ENCODE assay signal across 20 cellular contexts in genomic region chr1:223620297-223620900, GRCh38. TPM values are rescaled to one million over a fixed set of nuclear protein-coding genes. Genes with fewer than 3 reads are reported as not detected.
DNase-seq lines count a peak whose midpoint lies in the region; ATAC-seq, FAIRE-seq and TF ChIP-seq lines count a peak whose summit lies in the region.
"Had no signal": no experiment of that assay in that cellular context is flagged by ENCODE, and none has a peak within 500 bp of the region (broad histone marks: within the 10 kb centered on the region; RNA-seq: fewer than 3 reads in every experiment).

No MANE protein-coding gene starts in this region.

- no peaks in the 10 kb centered on the region for H3K9me3 ChIP-seq in SK-N-SH
- no peaks in the 10 kb centered on the region for H3K9me3 ChIP-seq in K562 (replicated peaks; ENCODE audit: control insufficient read depth, insufficient read depth, low read depth, low read length)
- H3K9me3 ChIP-seq in right lobe of liver = no peaks in the 10 kb centered on the region
- H3K9me3 ChIP-seq in smooth muscle cell (replicated peaks; ENCODE audit: low read depth) = no peaks in the 10 kb centered on the region
- H3K9me3 ChIP-seq: ovary, suprapubic skin had no signal

- no peaks in the 10 kb centered on the region for H3K4me1 Mint-ChIP-seq in activated T-helper 1 cell treated with anti-CD3 and anti-CD28 coated beads, Interleukin-12 subunit alpha, Interleukin-12 subunit beta, Interleukin-2, Interleukin-4 antibody, amounts not matched to agents 30 ng/mL and 10 ng/mL and 1 ng/mL, durations not matched to agents 14 hours and 24 hours and 36 hours (ENCODE audit: low read depth)
- H3K4me1 Mint-ChIP-seq: CD4-positive, CD25-positive, alpha-beta regulatory T cell; naive thymus-derived CD4-positive, alpha-beta T cell had no signal

- H3K9me1 ChIP-seq in K562 (ENCODE audit: control insufficient read depth, insufficient read depth, low read length) = no peaks in the 10 kb centered on the region

- no peak for TF ChIP-seq POLR2A in K562 (conservative IDR thresholded peaks at IDR 0.05)
- TF ChIP-seq POLR2A in right lobe of liver (IDR thresholded peaks at IDR 0.05) = no peak

- H3K4me1 ChIP-seq in SK-N-SH (ENCODE audit: control insufficient read depth in 1 of 2, insufficient read depth in 2 of 2, low read depth in 1 of 2, low read length in 1 of 2) = peaks cover 0 to 7% of the 10 kb centered on the region in 2 experiments; a peak in 1 of 4 replicates
- no peaks in the 10 kb centered on the region; a peak in 1 of 5 replicates for H3K4me1 ChIP-seq in K562 (replicated peaks in 1 of 2; ENCODE audit: control insufficient read depth in 2 of 2, insufficient read depth in 2 of 2, low read length in 2 of 2)
- H3K4me1 ChIP-seq in right lobe of liver = peaks cover 0 to 29% (median 15%) of the 10 kb centered on the region in 4 donors
- peaks cover 16% of the 10 kb centered on the region for H3K4me1 ChIP-seq in smooth muscle cell (ENCODE audit: low read depth)
- H3K4me1 ChIP-seq: suprapubic skin had no signal

- H3K4me3 Mint-ChIP-seq in activated T-helper 1 cell treated with anti-CD3 and anti-CD28 coated beads, Interleukin-12 subunit alpha, Interleukin-12 subunit beta, Interleukin-2, Interleukin-4 antibody, amounts not matched to agents 30 ng/mL and 10 ng/mL and 1 ng/mL, durations not matched to agents 14 hours and 24 hours and 36 hours = no peak overlapping the region
- H3K4me3 Mint-ChIP-seq: CD4-positive, CD25-positive, alpha-beta regulatory T cell; naive thymus-derived CD4-positive, alpha-beta T cell had no signal

- H3K27me3 Mint-ChIP-seq in activated T-helper 1 cell treated with anti-CD3 and anti-CD28 coated beads, Interleukin-12 subunit alpha, Interleukin-12 subunit beta, Interleukin-2, Interleukin-4 antibody, amounts not matched to agents 30 ng/mL and 10 ng/mL and 1 ng/mL, durations not matched to agents 14 hours and 24 hours and 36 hours (ENCODE audit: insufficient read depth) = peaks cover 5% of the 10 kb centered on the region

- CTCF ChIA-PET in SK-N-SH (lab: Yijun Ruan, JAX) (interaction anchor here (0.6 to 1.3 kb wide), 2 partner anchors 64 to 86 kb away, joined by 3 to 4 read pairs; no protein-coding TSS in a partner anchor), K562 (lab: Yijun Ruan, JAX; ENCODE audit: low intra/inter-chr PET ratio) (interaction anchor here (0.6 kb wide), 1 partner anchor 378 kb away, joined by 4 read pairs; no protein-coding TSS in a partner anchor)

- H3K79me2 ChIP-seq in SK-N-SH (ENCODE audit: insufficient read depth) = no peaks in the 10 kb centered on the region
- H3K79me2 ChIP-seq in K562 (ENCODE audit: control insufficient read depth, insufficient read depth, low read length) = no peaks in the 10 kb centered on the region
- H3K79me2 ChIP-seq in smooth muscle cell (ENCODE audit: low read depth) = no peaks in the 10 kb centered on the region

- DNase-seq in SK-N-SH = peak; percentile 50
- peak in 2 of 4 experiments; percentile 36 to 37 for DNase-seq in K562 (ENCODE audit: extremely low read depth in 1 of 4, low spot score in 3 of 4)
- no peak for DNase-seq in right lobe of liver
- DNase-seq in smooth muscle cell (lab: John Stamatoyannopoulos, UW; ENCODE audit: unreplicated experiment) = no peak
- no peak for DNase-seq in activated T-helper 1 cell treated with anti-CD3 and anti-CD28 coated beads, Interleukin-12 subunit alpha, Interleukin-12 subunit beta, Interleukin-2, Interleukin-4 antibody, amounts not matched to agents 30 ng/mL and 10 ng/mL and 1 ng/mL, durations not matched to agents 14 hours and 24 hours and 36 hours (ENCODE audit: low spot score)
- DNase-seq in stimulated activated CD4-positive, alpha-beta T cell treated with anti-CD3 and anti-CD28 coated beads, Interleukin-2, amount 100 ng/mL, for 24 hours = no peak
- DNase-seq: activated CD4-positive, alpha-beta T cell treated with anti-CD3 and anti-CD28 coated beads, Interleukin-2, amount 50 U/mL, for 1 hour; activated gamma-delta T cell; CD4-positive, CD25-positive, alpha-beta regulatory T cell; GF-D8; naive thymus-derived CD4-positive, alpha-beta T cell; NCI-H1694 treated with DMSO at 0.1 percent for 48 hours; NCI-H446; ovary had no signal

- in situ Hi-C loops in K562 (cut with MboI) = no loop called here

- no peak overlapping the region for H3K4me3 ChIP-seq in SK-N-SH (ENCODE audit: low read depth in 2 of 2, low read length in 1 of 2)
- no peak overlapping the region for H3K4me3 ChIP-seq in K562
- no peak overlapping the region for H3K4me3 ChIP-seq in right lobe of liver
- H3K4me3 ChIP-seq in smooth muscle cell = no peak overlapping the region
- H3K4me3 ChIP-seq: ovary, suprapubic skin had no signal

- intact Hi-C loops in K562 (cut with micrococcal nuclease) = no loop called here
- intact Hi-C loops in right lobe of liver (cut with DNase I) = no loop called here
- intact Hi-C loops in activated T-helper 1 cell treated with anti-CD3 and anti-CD28 coated beads, Interleukin-12 subunit alpha, Interleukin-12 subunit beta, Interleukin-2, Interleukin-4 antibody, amounts not matched to agents 30 ng/mL and 10 ng/mL and 1 ng/mL, durations not matched to agents 14 hours and 24 hours and 36 hours (cut with micrococcal nuclease) = no loop called here

- H3K27me3 ChIP-seq in SK-N-SH (ENCODE audit: insufficient read depth) (no peaks in the 10 kb centered on the region; the same call in 1 of the 2 replicates), K562 (ENCODE audit: control insufficient read depth in 2 of 2, insufficient read depth in 2 of 2, low read length in 2 of 2) (peaks cover 41 to 66% of the 10 kb centered on the region in 2 experiments), right lobe of liver (no peaks in the 10 kb centered on the region), smooth muscle cell (ENCODE audit: low read depth) (no peaks in the 10 kb centered on the region)
- H3K27me3 ChIP-seq: ovary, suprapubic skin had no signal

- no peaks in the 10 kb centered on the region for H3K9me3 Mint-ChIP-seq in activated T-helper 1 cell treated with anti-CD3 and anti-CD28 coated beads, Interleukin-12 subunit alpha, Interleukin-12 subunit beta, Interleukin-2, Interleukin-4 antibody, amounts not matched to agents 30 ng/mL and 10 ng/mL and 1 ng/mL, durations not matched to agents 14 hours and 24 hours and 36 hours
- H3K9me3 Mint-ChIP-seq: naive thymus-derived CD4-positive, alpha-beta T cell had no signal

- H3F3A ChIP-seq in SK-N-SH (replicated peaks; ENCODE audit: insufficient read depth) (no peaks in the 10 kb centered on the region), smooth muscle cell (ENCODE audit: low read depth) (no peaks in the 10 kb centered on the region)

- H3K9ac ChIP-seq in SK-N-SH (no peak overlapping the region), K562 (ENCODE audit: insufficient read depth in 1 of 2, low read depth in 2 of 2, low read length in 2 of 2) (no peak overlapping the region), smooth muscle cell (ENCODE audit: low read depth) (no peak overlapping the region)

- no peak overlapping the region for H3K4me2 ChIP-seq in SK-N-SH
- no peak overlapping the region for H3K4me2 ChIP-seq in K562 (ENCODE audit: insufficient read depth, low read length)
- peak overlapping the region; percentile 74 for H3K4me2 ChIP-seq in smooth muscle cell

- no peaks in the 10 kb centered on the region for H3K9me2 ChIP-seq in SK-N-SH

- no peak overlapping the region for H2AFZ ChIP-seq in SK-N-SH (ENCODE audit: low read depth)
- H2AFZ ChIP-seq in K562 (ENCODE audit: low read depth, low read length) = no peak overlapping the region
- no peak overlapping the region for H2AFZ ChIP-seq in smooth muscle cell (ENCODE audit: low read depth)

- H3K36me3 ChIP-seq in SK-N-SH (replicated peaks in 1 of 2; ENCODE audit: control insufficient read depth in 1 of 2, insufficient read depth in 2 of 2, low read length in 1 of 2) = no peaks in the 10 kb centered on the region
- no peaks in the 10 kb centered on the region for H3K36me3 ChIP-seq in K562 (ENCODE audit: control insufficient read depth, insufficient read depth, low read length)
- H3K36me3 ChIP-seq in right lobe of liver = no peaks in the 10 kb centered on the region
- no peaks in the 10 kb centered on the region for H3K36me3 ChIP-seq in smooth muscle cell (ENCODE audit: low read depth)
- H3K36me3 ChIP-seq: ovary, suprapubic skin had no signal

- ATAC-seq in SK-N-SH treated with all-trans-retinoic acid at 6 μM for 48 hours = no peak; the same call in 2 of the 3 replicates
- peak; percentile 45 for ATAC-seq in K562
- peak in 3 of 4 donors; percentile 15 to 59 (median 16) for ATAC-seq in right lobe of liver
- no peak for ATAC-seq in GM21717 (IDR thresholded peaks at IDR 0.05; ENCODE audit: unreplicated experiment)

- POLR2A ChIA-PET in SK-N-SH (lab: Yijun Ruan, JAX) (no interaction called here), K562 (lab: Yijun Ruan, JAX) (interaction anchor here (0.8 to 1.0 kb wide), 2 partner anchors 10 to 22 kb away, joined by 3 read pairs; no protein-coding TSS in a partner anchor)

- no peaks in the 10 kb centered on the region for H4K20me1 ChIP-seq in SK-N-SH (ENCODE audit: insufficient read depth)
- H4K20me1 ChIP-seq in K562 (replicated peaks; ENCODE audit: control insufficient read depth, insufficient read depth, low read length) = no peaks in the 10 kb centered on the region
- no peaks in the 10 kb centered on the region for H4K20me1 ChIP-seq in smooth muscle cell (ENCODE audit: low read depth)

- H3K36me3 Mint-ChIP-seq in activated T-helper 1 cell treated with anti-CD3 and anti-CD28 coated beads, Interleukin-12 subunit alpha, Interleukin-12 subunit beta, Interleukin-2, Interleukin-4 antibody, amounts not matched to agents 30 ng/mL and 10 ng/mL and 1 ng/mL, durations not matched to agents 14 hours and 24 hours and 36 hours (ENCODE audit: low read depth) = no peaks in the 10 kb centered on the region
- H3K36me3 Mint-ChIP-seq: CD4-positive, CD25-positive, alpha-beta regulatory T cell; naive thymus-derived CD4-positive, alpha-beta T cell had no signal

- TF ChIP-seq EP300 in SK-N-SH (IDR thresholded peaks at IDR 0.05; ENCODE audit: borderline replicate concordance in 1 of 2, low read depth in 1 of 2, low read length in 1 of 2) (no peak), K562 (IDR thresholded peaks at IDR 0.05; ENCODE audit: low read length) (no peak)

- TF ChIP-seq CTCF in SK-N-SH (IDR thresholded peaks at IDR 0.05) = no peak
- no peak for TF ChIP-seq CTCF in K562 (IDR thresholded peaks at IDR 0.05 in 2 of 3, conservative IDR thresholded peaks at IDR 0.05 in 1 of 3; ENCODE audit: insufficient read depth in 2 of 3, low read depth in 1 of 3, low read length in 3 of 3)
- no peak for TF ChIP-seq CTCF in right lobe of liver (IDR thresholded peaks at IDR 0.05)
- no peak for TF ChIP-seq CTCF in smooth muscle cell (IDR thresholded peaks at IDR 0.05; ENCODE audit: borderline replicate concordance, insufficient read depth, poor library complexity, severe bottlenecking)

- peak; percentile 35 for FAIRE-seq in K562 (lab: Jason Lieb, UNC)
- FAIRE-seq: frontal cortex, GM12891, H54 had no signal

- H3K27ac ChIP-seq in SK-N-SH (ENCODE audit: low read depth in 2 of 2, low read length in 1 of 2) (no peak overlapping the region), K562 (ENCODE audit: extremely low read depth, low read depth, low read length) (no peak overlapping the region), right lobe of liver (peak overlapping the region; percentile 85 to 96 (median 89)), smooth muscle cell (ENCODE audit: low read depth) (peak overlapping the region; percentile 87)
- H3K27ac ChIP-seq: ovary, suprapubic skin had no signal

- WGBS in SK-N-SH (ENCODE audit: low lambda C conversion rate) = 43% methylated on average over 9 of the region's 9 CpGs
- whole genome bisulfite sequencing in K562 (ENCODE audit: insufficient coverage, low coverage, missing lambda C conversion rate) = 2% methylated on average over 9 of the region's 9 CpGs
- 44% methylated on average over 8 of the region's 9 CpGs for WGBS in right lobe of liver (ENCODE audit: insufficient coverage, low coverage, low lambda C conversion rate, missing lambda C conversion rate)
- WGBS in smooth muscle cell (ENCODE audit: low lambda C conversion rate) = 26% methylated on average over 9 of the region's 9 CpGs

- no TSS peak for BruUV-seq in K562 (replicated peaks; lab: Mats Ljungman, UMichigan)

- TF ChIP-seq RAD21 in SK-N-SH (IDR thresholded peaks at IDR 0.05; ENCODE audit: low read length) = no peak
- no peak for TF ChIP-seq RAD21 in K562 (CRISPR knock-in tag; conservative IDR thresholded peaks at IDR 0.05 in 1 of 2, IDR thresholded peaks at IDR 0.05 in 1 of 2)

- no peak overlapping the region for H3K27ac Mint-ChIP-seq in activated T-helper 1 cell treated with anti-CD3 and anti-CD28 coated beads, Interleukin-12 subunit alpha, Interleukin-12 subunit beta, Interleukin-2, Interleukin-4 antibody, amounts not matched to agents 30 ng/mL and 10 ng/mL and 1 ng/mL, durations not matched to agents 14 hours and 24 hours and 36 hours
- H3K27ac Mint-ChIP-seq: naive thymus-derived CD4-positive, alpha-beta T cell had no signal

RNA-seq across cellular contexts. Expression of gene CAPN8, which starts 45.1 kb away (rescaled TPM):
- polyA plus RNA-seq in SK-N-SH (2012; rRNA removed) (not detected in 2 replicates), K562 (2011; rRNA removed) (0.06 TPM in 1 of 2 replicates, not detected in the other), K562 (2014; fragmentation: Illumina TruSeq; extraction: Trizol) (not detected in 2 replicates), K562 (2014; fragmentation: Nextera tagmentation; extraction: Ambion mirVana) (not detected), K562 (2014; rRNA removed) (not detected in 2 replicates), smooth muscle cell (0.74 TPM in 1 of 2 replicates, not detected in the other)
- not detected in 2 replicates for polyA plus RNA-seq in SK-N-SH (2012; cell fraction: cytosol; rRNA removed)
- 0.04 and 0.11 TPM in 2 replicates for polyA plus RNA-seq in SK-N-SH (2012; cell fraction: nucleus; rRNA removed)
- total RNA-seq in K562 (2011; cell fraction: chromatin; rRNA removed; ENCODE audit: low replicate concordance) = not detected in 2 replicates
- not detected in 2 replicates for total RNA-seq in K562 (2011; cell fraction: nucleolus; rRNA removed)
- not detected in 2 replicates for total RNA-seq in K562 (2011; cell fraction: nucleoplasm; rRNA removed)
- total RNA-seq in K562 (2014; rRNA removed) (not detected in 2 replicates), K562 (2014; rRNA removed; fragmentation: Illumina TruSeq; extraction: Trizol) (not detected in 2 replicates), K562 (2015; rRNA removed; fragmentation: Illumina TruSeq; extraction: Trizol) (not detected in 2 replicates), K562 (2021) (not detected in 2 replicates), right lobe of liver (1 to 10 TPM in 1 of 6 experiments, under 1 TPM in 1, not detected in 4; 0.35 to 1.1 TPM), smooth muscle cell (not detected in 2 replicates)
- polyA plus RNA-seq in K562 (2011; cell fraction: cytosol; rRNA removed) = not detected in 2 replicates
- polyA plus RNA-seq in K562 (2011; cell fraction: nucleus; rRNA removed) = not detected in 2 replicates
- not detected in 2 replicates for polyA plus RNA-seq in K562 (2012)
- not detected in 2 replicates for polyA minus RNA-seq in K562 (2011; rRNA and poly(A)+ RNA removed)
- not detected in 2 replicates for polyA minus RNA-seq in K562 (2011; cell fraction: cytosol; rRNA and poly(A)+ RNA removed)
- not detected in 2 replicates for polyA minus RNA-seq in K562 (2011; cell fraction: nucleus; rRNA and poly(A)+ RNA removed)
- total RNA-seq in activated T-helper 1 cell treated with anti-CD3 and anti-CD28 coated beads, Interleukin-12 subunit alpha, Interleukin-12 subunit beta, Interleukin-2, Interleukin-4 antibody, amounts not matched to agents 30 ng/mL and 10 ng/mL and 1 ng/mL, durations not matched to agents 14 hours and 24 hours and 36 hours = not detected in 2 replicates
- total RNA-seq: frontal cortex had no signal
- polyA plus RNA-seq: naive thymus-derived CD4-positive, alpha-beta T cell had no signal

Comparison
In these comparisons a context has a peak if more than half of its experiments do, and no peak if none do; other contexts are left out.
1. H3K27ac ChIP-seq: peak in right lobe of liver (3 of 3) and smooth muscle cell (single experiment); none in SK-N-SH (0 of 2) and K562 (single experiment).
2. ATAC-seq: peak in K562 (single experiment) and right lobe of liver (3 of 4); none in SK-N-SH treated with all-trans-retinoic acid at 6 μM for 48 hours (single experiment) and GM21717 (single experiment).
3. Of the 27 proteins assayed by ChIP-seq in both K562 and SK-N-SH: peak only in K562: NFIC; only in SK-N-SH: none; in both: none; in neither: 26.